8 cellular contexts compared by ENCODE assay signal in genomic region chr5:143014017-143014651, GRCh38.
DNase-seq lines count a peak whose midpoint lies in the region; ATAC-seq and TF ChIP-seq lines count a peak whose summit lies in the region.

No MANE protein-coding gene starts in this region.

- TF ChIP-seq CTCF in mesothelial cell of epicardium (IDR thresholded peaks at IDR 0.05; ENCODE audit: unreplicated experiment) = peak; percentile 30
- TF ChIP-seq CTCF in colonic mucosa (IDR thresholded peaks at IDR 0.05) = no peak

- no peak for ATAC-seq in activated naive CD8-positive, alpha-beta T cell treated with anti-CD3 and anti-CD28 coated beads, Interleukin-2, amount 50 U/mL, for 24 hours

- no peaks in the 10 kb centered on the region for H3K4me1 ChIP-seq in colonic mucosa

- H3K36me3 Mint-ChIP-seq in activated naive CD8-positive, alpha-beta T cell treated with anti-CD3 and anti-CD28 coated beads, Interleukin-2, amount 50 U/mL, for 24 hours (ENCODE audit: low read depth) = peaks cover 32% of the 10 kb centered on the region
- peaks cover 4% of the 10 kb centered on the region for H3K36me3 Mint-ChIP-seq in mesothelial cell of epicardium

- peak overlapping the region; percentile 72 for H3K27ac Mint-ChIP-seq in activated naive CD8-positive, alpha-beta T cell treated with anti-CD3 and anti-CD28 coated beads, Interleukin-2, amount 50 U/mL, for 24 hours
- H3K27ac Mint-ChIP-seq in mesothelial cell of epicardium = no peak overlapping the region

- H3K9ac ChIP-seq in colonic mucosa (ENCODE audit: low read depth in 2 of 2, low read length in 2 of 2) = no peak overlapping the region

- no peaks in the 10 kb centered on the region for H3K27me3 Mint-ChIP-seq in activated naive CD8-positive, alpha-beta T cell treated with anti-CD3 and anti-CD28 coated beads, Interleukin-2, amount 50 U/mL, for 24 hours
- H3K27me3 Mint-ChIP-seq in mesothelial cell of epicardium (ENCODE audit: low read depth) = no peaks in the 10 kb centered on the region

- H3K4me3 Mint-ChIP-seq in activated naive CD8-positive, alpha-beta T cell treated with anti-CD3 and anti-CD28 coated beads, Interleukin-2, amount 50 U/mL, for 24 hours = no peak overlapping the region
- H3K4me3 Mint-ChIP-seq in mesothelial cell of epicardium = no peak overlapping the region

- no peaks in the 10 kb centered on the region for H3K27me3 ChIP-seq in colonic mucosa

- intact Hi-C loops in colonic mucosa (cut with DNase I) = loop anchor here (10.0 kb wide), 1 partner anchor 391 kb away; the partner anchor contains the start of gene NR3C1

- no peak overlapping the region for H3K4me3 ChIP-seq in colonic mucosa

- H3K36me3 ChIP-seq in colonic mucosa = no peaks in the 10 kb centered on the region

- no peaks in the 10 kb centered on the region for H3K9me3 ChIP-seq in colonic mucosa

- peaks cover 77% of the 10 kb centered on the region for H3K4me1 Mint-ChIP-seq in activated naive CD8-positive, alpha-beta T cell treated with anti-CD3 and anti-CD28 coated beads, Interleukin-2, amount 50 U/mL, for 24 hours
- peaks cover 17% of the 10 kb centered on the region for H3K4me1 Mint-ChIP-seq in mesothelial cell of epicardium

- DNase-seq in DMS 273 (lab: John Stamatoyannopoulos, UW; ENCODE audit: unreplicated experiment) (peak; percentile 68), DMS 273 treated with DMSO at 0.1 percent for 48 hours (lab: John Stamatoyannopoulos, UW) (no peak), Kasumi-1 (lab: John Stamatoyannopoulos, UW) (peak; percentile 42 to 48), mesothelial cell of epicardium (ENCODE audit: low spot score in 2 of 2, unreplicated experiment in 2 of 2) (no peak), epidermal melanocyte (ENCODE audit: insufficient read length, low spot score) (no peak), mesenteric fat pad (ENCODE audit: low spot score) (no peak), colonic mucosa (no peak)
- DNase-seq in activated naive CD8-positive, alpha-beta T cell treated with anti-CD3 and anti-CD28 coated beads, Interleukin-2, amount 50 U/mL, for 24 hours = peak; percentile 54

- no peak overlapping the region for H3K27ac ChIP-seq in colonic mucosa

- peaks cover 8% of the 10 kb centered on the region for H3K9me3 Mint-ChIP-seq in activated naive CD8-positive, alpha-beta T cell treated with anti-CD3 and anti-CD28 coated beads, Interleukin-2, amount 50 U/mL, for 24 hours
- H3K9me3 Mint-ChIP-seq in mesothelial cell of epicardium = peaks cover 10% of the 10 kb centered on the region

Comparison
In these comparisons a context has a peak if more than half of its experiments do, and no peak if none do; other contexts are left out.
1. DNase-seq: peak in DMS 273 (single experiment), Kasumi-1 (2 of 2) and activated naive CD8-positive, alpha-beta T cell treated with anti-CD3 and anti-CD28 coated beads, Interleukin-2, amount 50 U/mL, for 24 hours (single experiment); none in DMS 273 treated with DMSO at 0.1 percent for 48 hours (single experiment), mesothelial cell of epicardium (0 of 2), epidermal melanocyte (single experiment), mesenteric fat pad (single experiment) and colonic mucosa (single experiment).